In genomic region chr22:30196141-30196866, GRCh38 we compare ENCODE assay signal across 8 cellular contexts. TPM values are rescaled to one million over a fixed set of nuclear protein-coding genes. Genes with fewer than 3 reads are reported as not detected.
DNase-seq lines count a peak whose midpoint lies in the region; ATAC-seq and TF ChIP-seq lines count a peak whose summit lies in the region.

No MANE protein-coding gene starts in this region.

- 9 to 13% methylated on average over 11 of the region's 11 CpGs for WGBS in heart right ventricle, 2 donors

- CTCF ChIA-PET in OCI-LY7 (lab: Charles Lee; ENCODE audit: unreplicated experiment): no interaction called here

- peak; percentile 36 for ATAC-seq in HG03378 (IDR thresholded peaks at IDR 0.05; ENCODE audit: unreplicated experiment)
- peak; percentile 86 to 96 (median 92) for ATAC-seq in heart right ventricle
- ATAC-seq in GM19035 (IDR thresholded peaks at IDR 0.05; ENCODE audit: unreplicated experiment): no peak

- TF ChIP-seq CTCF in OCI-LY7 (conservative IDR thresholded peaks at IDR 0.05; ENCODE audit: low read length) (no peak), heart right ventricle (IDR thresholded peaks at IDR 0.05) (no peak)

- H3K9me3 ChIP-seq in OCI-LY7 (ENCODE audit: low read length) (no peaks in the 10 kb centered on the region), heart right ventricle (no peaks in the 10 kb centered on the region)

- no peaks in the 10 kb centered on the region for H3K9me2 ChIP-seq in OCI-LY7 (ENCODE audit: insufficient read depth, low read length)

- H3K4me3 ChIP-seq in OCI-LY7 (ENCODE audit: low read depth, low read length, poor library complexity, severe bottlenecking): no peak overlapping the region
- peak overlapping the region in 2 of 10 donors; percentile 11 to 13 for H3K4me3 ChIP-seq in heart right ventricle

- H3K36me3 ChIP-seq in OCI-LY7 (ENCODE audit: insufficient read depth, low read length) (no peaks in the 10 kb centered on the region), heart right ventricle (no peaks in the 10 kb centered on the region)

- no peaks in the 10 kb centered on the region for H4K20me1 ChIP-seq in OCI-LY7 (ENCODE audit: insufficient read depth, low read length)

- DNase-seq in CD1c-positive myeloid dendritic cell (ENCODE audit: extremely low spot score) (peak; percentile 91), OCI-LY7 (ENCODE audit: low spot score) (peak; percentile 55), heart right ventricle (peak; percentile 74 to 85), renal cortical epithelial cell (ENCODE audit: low read depth) (peak; percentile 100), NAMALWA (ENCODE audit: low spot score) (no peak)
- DNase-seq in activated effector memory CD4-positive, alpha-beta T cell treated with anti-CD3 and anti-CD28 coated beads, Interleukin-2, amount 50 U/mL, for 16 hours: peak; percentile 83

- H3K4me1 ChIP-seq in OCI-LY7 (ENCODE audit: insufficient read depth, low read length, poor library complexity, severe bottlenecking) (peaks cover 28% of the 10 kb centered on the region), heart right ventricle (peaks cover 0 to 68% (median 20%) of the 10 kb centered on the region in 9 donors)

- peak overlapping the region; percentile 83 for H2AFZ ChIP-seq in OCI-LY7 (ENCODE audit: low read length)

- intact Hi-C loops in OCI-LY7 (cut with micrococcal nuclease; ENCODE audit: unreplicated experiment): no loop called here
- intact Hi-C loops in heart right ventricle (cut with DNase I): no loop called here

- POLR2A ChIA-PET in OCI-LY7 (lab: Charles Lee): interaction anchor here (1.2 kb wide), 1 partner anchor 15 kb away, joined by 4 read pairs; no protein-coding TSS in a partner anchor

- H3K79me2 ChIP-seq in OCI-LY7 (ENCODE audit: insufficient read depth, low read depth, low read length): no peaks in the 10 kb centered on the region

- peak overlapping the region; percentile 41 for H3K4me2 ChIP-seq in OCI-LY7 (ENCODE audit: low read length)

- peak overlapping the region; percentile 22 for H3K27ac ChIP-seq in OCI-LY7 (ENCODE audit: low read depth, low read length, poor library complexity, severe bottlenecking)
- peak overlapping the region in 9 of 10 donors; percentile 54 to 91 (median 80) for H3K27ac ChIP-seq in heart right ventricle

- no TSS peak for BruUV-seq in OCI-LY7 (replicated peaks; lab: Mats Ljungman, UMichigan)

- H3K27me3 ChIP-seq in heart right ventricle: peaks cover 0 to 80% (median 63%) of the 10 kb centered on the region in 7 donors

RNA-seq across cellular contexts. Expression of gene LIF, which starts 50.3 kb away (rescaled TPM):
- 0.06 TPM in 1 of 2 replicates, not detected in the other for total RNA-seq in OCI-LY7 (2014; rRNA removed; shearing (Covaris generic))
- total RNA-seq in OCI-LY7 (2022) (not detected in 2 replicates), heart right ventricle (1 to 10 TPM in 3 of 10 donors, under 1 TPM in 7; 0.17 to 8.8 (median 0.55) TPM), renal cortical epithelial cell (58.1 and 84.0 TPM in 2 replicates)
- under 1 TPM; 0.45 to 0.51 TPM for polyA plus RNA-seq in heart right ventricle
